Comparison of ENCODE assay signal across 23 cellular contexts in genomic region chr9:126000731-126001580, GRCh38.
DNase-seq lines count a peak whose midpoint lies in the region; ATAC-seq and TF ChIP-seq lines count a peak whose summit lies in the region.
"Had no signal": no experiment of that assay in that cellular context is flagged by ENCODE, and none has a peak within 500 bp of the region (broad histone marks: within the 10 kb centered on the region; RNA-seq: fewer than 3 reads in every experiment).

No MANE protein-coding gene starts in this region.

- no peak overlapping the region for H3K4me3 ChIP-seq in H7 (ENCODE audit: insufficient read depth, low read depth, low read length)
- H3K4me3 ChIP-seq: body of pancreas, GM23338, skin epidermis, stomach, thyroid gland had no signal

- H3K27me3 Mint-ChIP-seq in chondrocyte (ENCODE audit: low read depth), result peaks cover 14% of the 10 kb centered on the region

- no peaks in the 10 kb centered on the region for H3K9me3 Mint-ChIP-seq in chondrocyte (ENCODE audit: low read depth)
- H3K9me3 Mint-ChIP-seq: activated naive CD8-positive, alpha-beta T cell treated with anti-CD3 and anti-CD28 coated beads, Interleukin-2, amount 50 U/mL, for 24 hours; GM23338; memory B cell had no signal

- H3K4me1 Mint-ChIP-seq in chondrocyte (ENCODE audit: low read depth), result no peaks in the 10 kb centered on the region
- H3K4me1 Mint-ChIP-seq: activated naive CD8-positive, alpha-beta T cell treated with anti-CD3 and anti-CD28 coated beads, Interleukin-2, amount 50 U/mL, for 24 hours; IgD-negative memory B cell had no signal

- DNase-seq in DMS53 (lab: John Stamatoyannopoulos, UW) (peak; percentile 24), DMS53 treated with DMSO at 0.1 percent for 48 hours (lab: John Stamatoyannopoulos, UW; ENCODE audit: unreplicated experiment) (no peak), H7 (peak; percentile 45), chondrocyte (ENCODE audit: low spot score) (peak; percentile 59), medulla oblongata (ENCODE audit: extremely low spot score) (peak; percentile 4), ecto neural progenitor cell (ENCODE audit: low spot score) (no peak)
- no peak for DNase-seq in NK-92 treated with Interleukin-12 subunit alpha and Interleukin-12 subunit beta, amount 100 ng/mL, for 24 hours (lab: John Stamatoyannopoulos, UW)
- DNase-seq: activated CD8-positive, alpha-beta T cell treated with anti-CD3 and anti-CD28 coated beads, Interleukin-2, amount 10 ng/mL, durations not matched to agents 7 days and 5 days; activated gamma-delta T cell; activated naive CD8-positive, alpha-beta T cell treated with anti-CD3 and anti-CD28 coated beads, Interleukin-2, amount 50 U/mL, for 24 hours; body of pancreas; islet precursor cell; NCI-H187 treated with DMSO at 0.1 percent for 48 hours; NCI-H2171 treated with DMSO at 0.1 percent for 48 hours; NCI-H526 treated with DMSO at 0.1 percent for 48 hours; stimulated activated CD4-positive, alpha-beta T cell treated with anti-CD3 and anti-CD28 coated beads, Interleukin-1b, Interleukin-23, amount 100 ng/mL, for 48 hours; stomach; thyroid gland had no signal

- no peak for ATAC-seq in HG02588 (IDR thresholded peaks at IDR 0.05; ENCODE audit: unreplicated experiment)
- ATAC-seq: activated CD8-positive, alpha-beta T cell treated with anti-CD3 and anti-CD28 coated beads, Interleukin-2, amount 10 ng/mL, durations not matched to agents 7 days and 5 days; activated naive CD8-positive, alpha-beta T cell treated with anti-CD3 and anti-CD28 coated beads, Interleukin-2, amount 50 U/mL, for 24 hours; body of pancreas; GM23338 had no signal

- H3K4me3 Mint-ChIP-seq in chondrocyte (ENCODE audit: unreplicated experiment), result no peak overlapping the region
- H3K4me3 Mint-ChIP-seq: activated CD8-positive, alpha-beta T cell treated with anti-CD3 and anti-CD28 coated beads, Interleukin-2, amount 10 ng/mL, durations not matched to agents 7 days and 5 days; activated naive CD8-positive, alpha-beta T cell treated with anti-CD3 and anti-CD28 coated beads, Interleukin-2, amount 50 U/mL, for 24 hours; GM23338; IgD-negative memory B cell; memory B cell had no signal

- H3K36me3 Mint-ChIP-seq in chondrocyte (ENCODE audit: low read depth), result no peaks in the 10 kb centered on the region
- H3K36me3 Mint-ChIP-seq: IgD-negative memory B cell, memory B cell had no signal

- H3K36me3 ChIP-seq in H7 (replicated peaks; ENCODE audit: control insufficient read depth, insufficient read depth, low read length), result no peaks in the 10 kb centered on the region
- H3K36me3 ChIP-seq: stomach, thyroid gland had no signal

- TF ChIP-seq CTCF in chondrocyte (IDR thresholded peaks at IDR 0.05), result no peak

- H3K27me3 ChIP-seq in H7 (ENCODE audit: control insufficient read depth, insufficient read depth, low read length), result no peaks in the 10 kb centered on the region
- H3K27me3 ChIP-seq: body of pancreas, thyroid gland had no signal

- no peak overlapping the region for H3K27ac Mint-ChIP-seq in chondrocyte (ENCODE audit: unreplicated experiment)
- H3K27ac Mint-ChIP-seq: activated CD8-positive, alpha-beta T cell treated with anti-CD3 and anti-CD28 coated beads, Interleukin-2, amount 10 ng/mL, durations not matched to agents 7 days and 5 days; activated naive CD8-positive, alpha-beta T cell treated with anti-CD3 and anti-CD28 coated beads, Interleukin-2, amount 50 U/mL, for 24 hours; GM23338; IgD-negative memory B cell; memory B cell had no signal

Comparison
In these comparisons a context has a peak if more than half of its experiments do, and no peak if none do; other contexts are left out.
1. DNase-seq: peak in DMS53 (single experiment), H7 (single experiment), chondrocyte (single experiment) and medulla oblongata (single experiment); none in DMS53 treated with DMSO at 0.1 percent for 48 hours (single experiment), ecto neural progenitor cell (single experiment) and NK-92 treated with Interleukin-12 subunit alpha and Interleukin-12 subunit beta, amount 100 ng/mL, for 24 hours (single experiment).